1 cellular context compared by ENCODE assay signal in the genomic region with DNA sequence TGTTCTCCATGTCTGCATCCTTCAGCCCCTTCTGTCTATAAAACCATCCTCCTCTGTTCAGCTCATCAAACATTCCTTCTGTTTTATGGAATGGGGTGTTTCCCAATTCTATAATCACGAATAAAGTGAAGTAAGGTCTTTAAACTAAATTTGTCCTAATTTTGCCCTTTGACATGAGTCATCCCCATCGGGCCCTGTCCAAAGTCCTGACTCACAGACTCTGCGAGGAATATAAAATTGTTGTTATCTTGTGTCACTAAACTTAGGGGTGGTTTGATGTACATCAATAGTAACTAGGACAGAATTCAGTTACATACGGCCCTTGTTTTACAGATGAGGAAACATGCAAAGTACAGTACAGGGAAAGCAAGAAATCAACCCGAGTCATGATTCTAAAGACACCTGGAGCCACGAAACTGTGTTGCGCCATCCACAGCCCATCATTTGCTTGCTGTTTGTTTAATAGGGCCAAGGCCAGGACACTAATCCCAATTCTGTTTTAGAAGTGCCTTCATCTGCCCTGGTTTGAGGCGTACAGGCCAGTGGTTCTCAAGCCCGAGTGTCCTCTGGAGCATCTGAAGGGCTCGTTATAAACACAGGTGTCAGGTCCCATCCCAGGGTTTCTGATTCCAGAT.
TF ChIP-seq lines count a peak whose summit lies in the region.

No MANE protein-coding gene starts in this region.

TF ChIP-seq in HepG2, 621 proteins besides CTCF, POLR2A, EP300 and RAD21 (continued from another document):
- 0 out of 2 replicates have a peak, but pooled peaks have one; percentile 19 for TF ChIP-seq TSC22D2 (CRISPR knock-in tag; IDR thresholded peaks at IDR 0.05; ENCODE audit: borderline replicate concordance)
- 0 out of 2 replicates have a peak, but pooled peaks have one; percentile 20 for TF ChIP-seq MEF2D (CRISPR knock-in tag; IDR thresholded peaks at IDR 0.05)
- TF ChIP-seq, protein P1, sequence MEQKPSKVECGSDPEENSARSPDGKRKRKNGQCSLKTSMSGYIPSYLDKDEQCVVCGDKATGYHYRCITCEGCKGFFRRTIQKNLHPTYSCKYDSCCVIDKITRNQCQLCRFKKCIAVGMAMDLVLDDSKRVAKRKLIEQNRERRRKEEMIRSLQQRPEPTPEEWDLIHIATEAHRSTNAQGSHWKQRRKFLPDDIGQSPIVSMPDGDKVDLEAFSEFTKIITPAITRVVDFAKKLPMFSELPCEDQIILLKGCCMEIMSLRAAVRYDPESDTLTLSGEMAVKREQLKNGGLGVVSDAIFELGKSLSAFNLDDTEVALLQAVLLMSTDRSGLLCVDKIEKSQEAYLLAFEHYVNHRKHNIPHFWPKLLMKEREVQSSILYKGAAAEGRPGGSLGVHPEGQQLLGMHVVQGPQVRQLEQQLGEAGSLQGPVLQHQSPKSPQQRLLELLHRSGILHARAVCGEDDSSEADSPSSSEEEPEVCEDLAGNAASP (CRISPR knock-in tag; IDR thresholded peaks at IDR 0.05; ENCODE audit: borderline replicate concordance) = peak; percentile 87
- TF ChIP-seq, protein P2, sequence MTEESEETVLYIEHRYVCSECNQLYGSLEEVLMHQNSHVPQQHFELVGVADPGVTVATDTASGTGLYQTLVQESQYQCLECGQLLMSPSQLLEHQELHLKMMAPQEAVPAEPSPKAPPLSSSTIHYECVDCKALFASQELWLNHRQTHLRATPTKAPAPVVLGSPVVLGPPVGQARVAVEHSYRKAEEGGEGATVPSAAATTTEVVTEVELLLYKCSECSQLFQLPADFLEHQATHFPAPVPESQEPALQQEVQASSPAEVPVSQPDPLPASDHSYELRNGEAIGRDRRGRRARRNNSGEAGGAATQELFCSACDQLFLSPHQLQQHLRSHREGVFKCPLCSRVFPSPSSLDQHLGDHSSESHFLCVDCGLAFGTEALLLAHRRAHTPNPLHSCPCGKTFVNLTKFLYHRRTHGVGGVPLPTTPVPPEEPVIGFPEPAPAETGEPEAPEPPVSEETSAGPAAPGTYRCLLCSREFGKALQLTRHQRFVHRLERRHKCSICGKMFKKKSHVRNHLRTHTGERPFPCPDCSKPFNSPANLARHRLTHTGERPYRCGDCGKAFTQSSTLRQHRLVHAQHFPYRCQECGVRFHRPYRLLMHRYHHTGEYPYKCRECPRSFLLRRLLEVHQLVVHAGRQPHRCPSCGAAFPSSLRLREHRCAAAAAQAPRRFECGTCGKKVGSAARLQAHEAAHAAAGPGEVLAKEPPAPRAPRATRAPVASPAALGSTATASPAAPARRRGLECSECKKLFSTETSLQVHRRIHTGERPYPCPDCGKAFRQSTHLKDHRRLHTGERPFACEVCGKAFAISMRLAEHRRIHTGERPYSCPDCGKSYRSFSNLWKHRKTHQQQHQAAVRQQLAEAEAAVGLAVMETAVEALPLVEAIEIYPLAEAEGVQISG (CRISPR knock-in tag; IDR thresholded peaks at IDR 0.05) = 0 out of 2 replicates have a peak, but pooled peaks have one; percentile 48
- TF ChIP-seq NKX3-1 (CRISPR knock-in tag; IDR thresholded peaks at IDR 0.05) = no peak
- no peak for TF ChIP-seq SMYD3 (CRISPR knock-in tag; IDR thresholded peaks at IDR 0.05)
- no peak for TF ChIP-seq ZNF441 (CRISPR knock-in tag; IDR thresholded peaks at IDR 0.05; ENCODE audit: borderline replicate concordance)
- TF ChIP-seq, protein P3, sequence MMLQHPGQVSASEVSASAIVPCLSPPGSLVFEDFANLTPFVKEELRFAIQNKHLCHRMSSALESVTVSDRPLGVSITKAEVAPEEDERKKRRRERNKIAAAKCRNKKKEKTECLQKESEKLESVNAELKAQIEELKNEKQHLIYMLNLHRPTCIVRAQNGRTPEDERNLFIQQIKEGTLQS (CRISPR knock-in tag; IDR thresholded peaks at IDR 0.05) = peak; percentile 88
- peak; percentile 77; the same call in 1 of the 2 replicates for TF ChIP-seq HDAC2 (CRISPR knock-in tag; IDR thresholded peaks at IDR 0.05)
- peak; percentile 96 for TF ChIP-seq MIER2 (CRISPR knock-in tag; IDR thresholded peaks at IDR 0.05)
- TF ChIP-seq ZNF205 (CRISPR knock-in tag; IDR thresholded peaks at IDR 0.05) = 0 out of 2 replicates have a peak, but pooled peaks have one; percentile 40
- peak; percentile 89 for TF ChIP-seq CEBPG (CRISPR knock-in tag; IDR thresholded peaks at IDR 0.05)
- TF ChIP-seq NR2F6 (IDR thresholded peaks at IDR 0.05) = no peak
- peak; percentile 66 for TF ChIP-seq NR2F6 (CRISPR knock-in tag; IDR thresholded peaks at IDR 0.05)
- peak; percentile 54; the same call in 1 of the 2 replicates for TF ChIP-seq ZFP1 (CRISPR knock-in tag; IDR thresholded peaks at IDR 0.05)
- TF ChIP-seq ZNF652 (CRISPR knock-in tag; IDR thresholded peaks at IDR 0.05; ENCODE audit: borderline replicate concordance, low read depth) = no peak
- TF ChIP-seq FOSL1 (CRISPR knock-in tag; IDR thresholded peaks at IDR 0.05; ENCODE audit: borderline replicate concordance) = peak; percentile 87
- TF ChIP-seq PITX1 (CRISPR knock-in tag; IDR thresholded peaks at IDR 0.05) = peak; percentile 95
- TF ChIP-seq, protein P4, sequence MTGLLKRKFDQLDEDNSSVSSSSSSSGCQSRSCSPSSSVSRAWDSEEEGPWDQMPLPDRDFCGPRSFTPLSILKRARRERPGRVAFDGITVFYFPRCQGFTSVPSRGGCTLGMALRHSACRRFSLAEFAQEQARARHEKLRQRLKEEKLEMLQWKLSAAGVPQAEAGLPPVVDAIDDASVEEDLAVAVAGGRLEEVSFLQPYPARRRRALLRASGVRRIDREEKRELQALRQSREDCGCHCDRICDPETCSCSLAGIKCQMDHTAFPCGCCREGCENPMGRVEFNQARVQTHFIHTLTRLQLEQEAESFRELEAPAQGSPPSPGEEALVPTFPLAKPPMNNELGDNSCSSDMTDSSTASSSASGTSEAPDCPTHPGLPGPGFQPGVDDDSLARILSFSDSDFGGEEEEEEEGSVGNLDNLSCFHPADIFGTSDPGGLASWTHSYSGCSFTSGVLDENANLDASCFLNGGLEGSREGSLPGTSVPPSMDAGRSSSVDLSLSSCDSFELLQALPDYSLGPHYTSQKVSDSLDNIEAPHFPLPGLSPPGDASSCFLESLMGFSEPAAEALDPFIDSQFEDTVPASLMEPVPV (CRISPR knock-in tag; IDR thresholded peaks at IDR 0.05) = 0 out of 2 replicates have a peak, but pooled peaks have one; percentile 3
- TF ChIP-seq, protein P5, sequence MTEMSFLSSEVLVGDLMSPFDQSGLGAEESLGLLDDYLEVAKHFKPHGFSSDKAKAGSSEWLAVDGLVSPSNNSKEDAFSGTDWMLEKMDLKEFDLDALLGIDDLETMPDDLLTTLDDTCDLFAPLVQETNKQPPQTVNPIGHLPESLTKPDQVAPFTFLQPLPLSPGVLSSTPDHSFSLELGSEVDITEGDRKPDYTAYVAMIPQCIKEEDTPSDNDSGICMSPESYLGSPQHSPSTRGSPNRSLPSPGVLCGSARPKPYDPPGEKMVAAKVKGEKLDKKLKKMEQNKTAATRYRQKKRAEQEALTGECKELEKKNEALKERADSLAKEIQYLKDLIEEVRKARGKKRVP (CRISPR knock-in tag; IDR thresholded peaks at IDR 0.05) = peak in 1 of 2 experiments; percentile 63; a peak in 2 of 4 replicates
- TF ChIP-seq FOXP1 (IDR thresholded peaks at IDR 0.05) = no peak
- TF ChIP-seq FOXP1 (CRISPR knock-in tag; IDR thresholded peaks at IDR 0.05) = 0 out of 2 replicates have a peak, but pooled peaks have one; percentile 25
- peak; percentile 84 for TF ChIP-seq NCOA2 (CRISPR knock-in tag; IDR thresholded peaks at IDR 0.05)
- peak; percentile 97 for TF ChIP-seq RARA (CRISPR knock-in tag; IDR thresholded peaks at IDR 0.05)
- TF ChIP-seq GATAD2A (CRISPR knock-in tag; IDR thresholded peaks at IDR 0.05) = peak; percentile 82
- TF ChIP-seq FOXA3 (CRISPR knock-in tag; IDR thresholded peaks at IDR 0.05) = peak; percentile 76
- no peak for TF ChIP-seq FOXA1 (IDR thresholded peaks at IDR 0.05)
- TF ChIP-seq FOXA1 (CRISPR knock-in tag; IDR thresholded peaks at IDR 0.05) = peak; percentile 93
- TF ChIP-seq EHMT2 (IDR thresholded peaks at IDR 0.05; ENCODE audit: borderline replicate concordance, low read depth, low read length) = peak; percentile 74; the same call in 1 of the 2 replicates
- TF ChIP-seq, protein P6, sequence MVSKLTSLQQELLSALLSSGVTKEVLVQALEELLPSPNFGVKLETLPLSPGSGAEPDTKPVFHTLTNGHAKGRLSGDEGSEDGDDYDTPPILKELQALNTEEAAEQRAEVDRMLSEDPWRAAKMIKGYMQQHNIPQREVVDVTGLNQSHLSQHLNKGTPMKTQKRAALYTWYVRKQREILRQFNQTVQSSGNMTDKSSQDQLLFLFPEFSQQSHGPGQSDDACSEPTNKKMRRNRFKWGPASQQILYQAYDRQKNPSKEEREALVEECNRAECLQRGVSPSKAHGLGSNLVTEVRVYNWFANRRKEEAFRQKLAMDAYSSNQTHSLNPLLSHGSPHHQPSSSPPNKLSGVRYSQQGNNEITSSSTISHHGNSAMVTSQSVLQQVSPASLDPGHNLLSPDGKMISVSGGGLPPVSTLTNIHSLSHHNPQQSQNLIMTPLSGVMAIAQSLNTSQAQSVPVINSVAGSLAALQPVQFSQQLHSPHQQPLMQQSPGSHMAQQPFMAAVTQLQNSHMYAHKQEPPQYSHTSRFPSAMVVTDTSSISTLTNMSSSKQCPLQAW (CRISPR knock-in tag; IDR thresholded peaks at IDR 0.05) = 0 out of 2 replicates have a peak, but pooled peaks have one; percentile 30
- 0 out of 4 replicates have a peak, but pooled peaks of 1 of the 2 experiments have one; percentile 37 for TF ChIP-seq NR2F1 (CRISPR knock-in tag; IDR thresholded peaks at IDR 0.05)
- no peak for TF ChIP-seq ZNF879 (CRISPR knock-in tag; IDR thresholded peaks at IDR 0.05)
- TF ChIP-seq SOX13 (IDR thresholded peaks at IDR 0.05) = no peak
- peak in 1 of 2 experiments; percentile 64; a peak in 1 of 4 replicates for TF ChIP-seq SOX13 (CRISPR knock-in tag; conservative IDR thresholded peaks at IDR 0.05 in 1 of 2, IDR thresholded peaks at IDR 0.05 in 1 of 2)
- TF ChIP-seq SP2 (CRISPR knock-in tag; IDR thresholded peaks at IDR 0.05) = no peak
- TF ChIP-seq FOSL2 (CRISPR knock-in tag; IDR thresholded peaks at IDR 0.05) = peak; percentile 93
- peak; percentile 18; the same call in 1 of the 2 replicates for TF ChIP-seq DNMT3B (CRISPR knock-in tag; conservative IDR thresholded peaks at IDR 0.05)
- TF ChIP-seq ZNF331 (CRISPR knock-in tag; IDR thresholded peaks at IDR 0.05) = peak; percentile 72
- peak; percentile 51; the same call in 1 of the 2 replicates for TF ChIP-seq ZNF761 (CRISPR knock-in tag; conservative IDR thresholded peaks at IDR 0.05)
- TF ChIP-seq JUND (CRISPR knock-in tag; IDR thresholded peaks at IDR 0.05) = 0 out of 2 replicates have a peak, but pooled peaks have one; percentile 45
- peak; percentile 48; the same call in 1 of the 2 replicates for TF ChIP-seq MIER3 (CRISPR knock-in tag; IDR thresholded peaks at IDR 0.05; ENCODE audit: borderline replicate concordance)
- TF ChIP-seq, protein P7, sequence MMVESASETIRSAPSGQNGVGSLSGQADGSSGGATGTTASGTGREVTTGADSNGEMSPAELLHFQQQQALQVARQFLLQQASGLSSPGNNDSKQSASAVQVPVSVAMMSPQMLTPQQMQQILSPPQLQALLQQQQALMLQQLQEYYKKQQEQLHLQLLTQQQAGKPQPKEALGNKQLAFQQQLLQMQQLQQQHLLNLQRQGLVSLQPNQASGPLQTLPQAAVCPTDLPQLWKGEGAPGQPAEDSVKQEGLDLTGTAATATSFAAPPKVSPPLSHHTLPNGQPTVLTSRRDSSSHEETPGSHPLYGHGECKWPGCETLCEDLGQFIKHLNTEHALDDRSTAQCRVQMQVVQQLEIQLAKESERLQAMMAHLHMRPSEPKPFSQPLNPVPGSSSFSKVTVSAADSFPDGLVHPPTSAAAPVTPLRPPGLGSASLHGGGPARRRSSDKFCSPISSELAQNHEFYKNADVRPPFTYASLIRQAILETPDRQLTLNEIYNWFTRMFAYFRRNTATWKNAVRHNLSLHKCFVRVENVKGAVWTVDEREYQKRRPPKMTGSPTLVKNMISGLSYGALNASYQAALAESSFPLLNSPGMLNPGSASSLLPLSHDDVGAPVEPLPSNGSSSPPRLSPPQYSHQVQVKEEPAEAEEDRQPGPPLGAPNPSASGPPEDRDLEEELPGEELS (CRISPR knock-in tag; IDR thresholded peaks at IDR 0.05) = peak; percentile 57
TF ChIP-seq in HepG2: peak in this region for 97.
